1 cellular context compared by ENCODE assay signal in genomic region chr21:37551406-37552355, GRCh38.
A peak's percentile ranks its signal among the peaks of the same experiment; 100 is the strongest.
TF ChIP-seq lines count a peak whose summit lies in the region.

No MANE protein-coding gene starts in this region.

TF ChIP-seq in HepG2, 621 proteins besides CTCF, POLR2A, EP300 and RAD21 (continued from another document and continues in another):
- no peak for TF ChIP-seq MEIS2 (CRISPR knock-in tag; IDR thresholded peaks at IDR 0.05)
- TF ChIP-seq ZNF292 (CRISPR knock-in tag; IDR thresholded peaks at IDR 0.05; ENCODE audit: borderline replicate concordance, low read depth) = 0 out of 2 replicates have a peak, but pooled peaks have one; percentile 40
- TF ChIP-seq ZNF891 (CRISPR knock-in tag; IDR thresholded peaks at IDR 0.05) = 0 out of 2 replicates have a peak, but pooled peaks have one; percentile 44
- 0 out of 2 replicates have a peak, but pooled peaks have one; percentile 33 for TF ChIP-seq RNF2 (conservative IDR thresholded peaks at IDR 0.05; ENCODE audit: low read depth)
- TF ChIP-seq ZNF768 (CRISPR knock-in tag; IDR thresholded peaks at IDR 0.05) = 0 out of 2 replicates have a peak, but pooled peaks have one; percentile 25
- TF ChIP-seq MAX (IDR thresholded peaks at IDR 0.05) = peak; percentile 55
- no peak for TF ChIP-seq ZBTB8A (CRISPR knock-in tag; IDR thresholded peaks at IDR 0.05; ENCODE audit: borderline replicate concordance, low read depth)
- no peak for TF ChIP-seq ZSCAN20 (CRISPR knock-in tag; IDR thresholded peaks at IDR 0.05; ENCODE audit: borderline replicate concordance)
- no peak for TF ChIP-seq PRMT3 (CRISPR knock-in tag; IDR thresholded peaks at IDR 0.05; ENCODE audit: borderline replicate concordance, low read depth)
- no peak for TF ChIP-seq MAFG (CRISPR knock-in tag; IDR thresholded peaks at IDR 0.05)
- TF ChIP-seq JDP2 (CRISPR knock-in tag; IDR thresholded peaks at IDR 0.05; ENCODE audit: borderline replicate concordance) = no peak
- peak; percentile 24 for TF ChIP-seq ASH2L (IDR thresholded peaks at IDR 0.05; ENCODE audit: insufficient read length, low read depth, low read length)
- 0 out of 2 replicates have a peak, but pooled peaks have one; percentile 31 for TF ChIP-seq ZNF547 (CRISPR knock-in tag; IDR thresholded peaks at IDR 0.05)
- no peak for TF ChIP-seq MEIS1 (CRISPR knock-in tag; IDR thresholded peaks at IDR 0.05; ENCODE audit: borderline replicate concordance)
- no peak for TF ChIP-seq ZBTB4 (CRISPR knock-in tag; IDR thresholded peaks at IDR 0.05; ENCODE audit: borderline replicate concordance)
- peak; percentile 57; the same call in 1 of the 2 replicates for TF ChIP-seq PATZ1 (CRISPR knock-in tag; IDR thresholded peaks at IDR 0.05)
- peak; percentile 35; the same call in 1 of the 2 replicates for TF ChIP-seq PITX1 (CRISPR knock-in tag; IDR thresholded peaks at IDR 0.05)
- TF ChIP-seq ZNF331 (CRISPR knock-in tag; IDR thresholded peaks at IDR 0.05) = peak; percentile 30; the same call in 1 of the 2 replicates
- TF ChIP-seq DR1 (CRISPR knock-in tag; IDR thresholded peaks at IDR 0.05) = 0 out of 2 replicates have a peak, but pooled peaks have one; percentile 37
- 0 out of 2 replicates have a peak, but pooled peaks have one; percentile 37 for TF ChIP-seq ARNTL (CRISPR knock-in tag; IDR thresholded peaks at IDR 0.05)
- TF ChIP-seq TEAD3 (CRISPR knock-in tag; optimal IDR thresholded peaks at IDR 0.05; ENCODE audit: borderline replicate concordance) = peak; percentile 42
- TF ChIP-seq ZNF576 (CRISPR knock-in tag; IDR thresholded peaks at IDR 0.05) = no peak
- peak; percentile 37; the same call in 1 of the 2 replicates for TF ChIP-seq ARID4A (CRISPR knock-in tag; IDR thresholded peaks at IDR 0.05; ENCODE audit: borderline replicate concordance)
- TF ChIP-seq USF2 (IDR thresholded peaks at IDR 0.05; ENCODE audit: low read depth, low read length) = peak; percentile 28; the same call in 1 of the 2 replicates
- peak; percentile 63; the same call in 1 of the 2 replicates for TF ChIP-seq USF2 (CRISPR knock-in tag; IDR thresholded peaks at IDR 0.05; ENCODE audit: borderline replicate concordance)
- no peak for TF ChIP-seq ISX (CRISPR knock-in tag; conservative IDR thresholded peaks at IDR 0.05)
- no peak for TF ChIP-seq RBM22 (optimal IDR thresholded peaks at IDR 0.05; ENCODE audit: low read length)
- no peak for TF ChIP-seq SP5 (CRISPR knock-in tag; IDR thresholded peaks at IDR 0.05; ENCODE audit: borderline replicate concordance, low read depth)
- TF ChIP-seq MZF1 (CRISPR knock-in tag; IDR thresholded peaks at IDR 0.05; ENCODE audit: borderline replicate concordance) = no peak
- TF ChIP-seq GTF3A (CRISPR knock-in tag; conservative IDR thresholded peaks at IDR 0.05) = no peak
- no peak for TF ChIP-seq ZBTB39 (CRISPR knock-in tag; IDR thresholded peaks at IDR 0.05)
- TF ChIP-seq TAF1 (CRISPR knock-in tag; IDR thresholded peaks at IDR 0.05) = no peak
- TF ChIP-seq ARNT (IDR thresholded peaks at IDR 0.05) = no peak
- no peak for TF ChIP-seq FOXA1 (IDR thresholded peaks at IDR 0.05)
- no peak for TF ChIP-seq FOXA1 (CRISPR knock-in tag; IDR thresholded peaks at IDR 0.05)
- TF ChIP-seq GABPA (IDR thresholded peaks at IDR 0.05; ENCODE audit: low read depth, low read length) = no peak
- TF ChIP-seq GABPA (CRISPR knock-in tag; IDR thresholded peaks at IDR 0.05; ENCODE audit: low read depth) = peak; percentile 31; the same call in 1 of the 2 replicates
- no peak for TF ChIP-seq SOX6 (IDR thresholded peaks at IDR 0.05)
- TF ChIP-seq SOX6 (CRISPR knock-in tag; IDR thresholded peaks at IDR 0.05) = peak; percentile 29
- no peak for TF ChIP-seq RNF219 (CRISPR knock-in tag; IDR thresholded peaks at IDR 0.05)
- TF ChIP-seq SP1 (IDR thresholded peaks at IDR 0.05) = no peak
- TF ChIP-seq SP1 (CRISPR knock-in tag; IDR thresholded peaks at IDR 0.05) = no peak
- no peak for TF ChIP-seq CHD4 (IDR thresholded peaks at IDR 0.05; ENCODE audit: borderline replicate concordance, low read length)
- TF ChIP-seq KDM5A (IDR thresholded peaks at IDR 0.05; ENCODE audit: borderline replicate concordance, low read length) = no peak
- no peak for TF ChIP-seq ZNF512B (CRISPR knock-in tag; IDR thresholded peaks at IDR 0.05; ENCODE audit: borderline replicate concordance)
- TF ChIP-seq MXD4 (CRISPR knock-in tag; IDR thresholded peaks at IDR 0.05) = 0 out of 2 replicates have a peak, but pooled peaks have one; percentile 23
